Comparison of ENCODE assay signal across 9 cellular contexts in genomic region chr1:45230537-45230936, GRCh38. TPM values are rescaled to one million over a fixed set of nuclear protein-coding genes. Genes with fewer than 3 reads are reported as not detected.
DNase-seq lines count a peak whose midpoint lies in the region; ATAC-seq, FAIRE-seq and TF ChIP-seq lines count a peak whose summit lies in the region.
"Had no signal": no experiment of that assay in that cellular context is flagged by ENCODE, and none has a peak within 500 bp of the region (broad histone marks: within the 10 kb centered on the region; RNA-seq: fewer than 3 reads in every experiment).

No MANE protein-coding gene starts in this region.

- TF ChIP-seq CTCF in GM06990 (IDR thresholded peaks at IDR 0.05; ENCODE audit: insufficient read depth, low read length, poor library complexity, severe bottlenecking) (peak; percentile 21), GM12878 (IDR thresholded peaks at IDR 0.05 in 2 of 3, conservative IDR thresholded peaks at IDR 0.05 in 1 of 3; ENCODE audit: control insufficient read depth in 2 of 3, extremely low read depth in 1 of 3, insufficient read depth in 1 of 3, low read depth in 3 of 3, low read length in 3 of 3) (peak in 1 of 3 experiments; percentile 15; a peak in 2 of 6 replicates), right lobe of liver (IDR thresholded peaks at IDR 0.05) (peak in 3 of 4 donors; percentile 29 to 43 (median 33))

- ATAC-seq in GM12878, result 0 out of 3 replicates have a peak, but pooled peaks have one; percentile 21
- ATAC-seq in right lobe of liver, result peak; percentile 50 to 78 (median 68)
- no peak for ATAC-seq in GM21515 (IDR thresholded peaks at IDR 0.05; ENCODE audit: unreplicated experiment)
- no peak for ATAC-seq in HG03460 (IDR thresholded peaks at IDR 0.05; ENCODE audit: unreplicated experiment)
- ATAC-seq: sciatic nerve had no signal

- WGBS in GM12878 (ENCODE audit: insufficient coverage, insufficient replicate concordance, low lambda C conversion rate, missing lambda C conversion rate), result 0% methylated on average over 1 of the region's 1 CpG
- 7% methylated on average over 1 of the region's 1 CpG for WGBS in right lobe of liver (ENCODE audit: insufficient coverage, low coverage, low lambda C conversion rate, missing lambda C conversion rate)

- H3K27ac ChIP-seq in GM12878 (ENCODE audit: control insufficient read depth, insufficient read depth) (no peak overlapping the region), right lobe of liver (no peak overlapping the region)

- TF ChIP-seq POLR2A in GM12878 (IDR thresholded peaks at IDR 0.05; ENCODE audit: low read depth, low read length), result no peak
- TF ChIP-seq POLR2A in right lobe of liver (IDR thresholded peaks at IDR 0.05), result no peak

- H3K36me3 ChIP-seq in GM06990 (ENCODE audit: control insufficient read depth, insufficient read depth, low read length) (no peaks in the 10 kb centered on the region), GM12878 (ENCODE audit: control insufficient read depth in 2 of 2, insufficient read depth in 2 of 2, low read length in 1 of 2) (no peaks in the 10 kb centered on the region), right lobe of liver (no peaks in the 10 kb centered on the region)

- H3K9ac ChIP-seq in GM12878 (ENCODE audit: control insufficient read depth, insufficient read depth, low read length), result no peak overlapping the region

- H3K4me3 ChIP-seq in GM06990 (replicated peaks; ENCODE audit: low read depth, low read length) (no peak overlapping the region), GM12878 (no peak overlapping the region), right lobe of liver (no peak overlapping the region)

- H4K20me1 ChIP-seq in GM12878 (ENCODE audit: control insufficient read depth, insufficient read depth), result no peaks in the 10 kb centered on the region

- FAIRE-seq in GM12878 (lab: Jason Lieb, UNC), result no peak

- no peak for TF ChIP-seq EP300 in GM12878 (IDR thresholded peaks at IDR 0.05; ENCODE audit: borderline replicate concordance in 1 of 2, control insufficient read depth in 1 of 2, low read depth in 2 of 2, low read length in 2 of 2)

- H3K79me2 ChIP-seq in GM12878 (ENCODE audit: control insufficient read depth, insufficient read depth, low read length), result no peaks in the 10 kb centered on the region

- H2AFZ ChIP-seq in GM12878 (ENCODE audit: control insufficient read depth, low read depth, low read length), result no peak overlapping the region

- intact Hi-C loops in GM12878 (cut with micrococcal nuclease; ENCODE audit: unreplicated experiment) (loop anchor here (10.0 kb wide), 1 partner anchor 216 kb away; the partner anchor contains the start of genes HECTD3 and UROD), right lobe of liver (cut with DNase I) (no loop called here)

- H3K4me1 ChIP-seq in GM12878 (ENCODE audit: control insufficient read depth, insufficient read depth, low read length) (no peaks in the 10 kb centered on the region), right lobe of liver (no peaks in the 10 kb centered on the region)

- no TSS peak for BruUV-seq in GM12878 (replicated peaks; lab: Mats Ljungman, UMichigan)

- SMC1A ChIA-PET in GM12878 (lab: Charles Lee; ENCODE audit: uncharacterized antibody, unreplicated experiment), result interaction anchor here (0.6 kb wide), 1 partner anchor 92 kb away, joined by 3 read pairs; no protein-coding TSS in a partner anchor

- CTCF ChIA-PET in GM12878 (lab: Yijun Ruan, JAX), result no interaction called here

- no peak for DNase-seq in GM06990 (ENCODE audit: extremely low read depth, insufficient read length)
- DNase-seq in HT-29 (ENCODE audit: low spot score), result peak; percentile 61
- DNase-seq in GM12878 (ENCODE audit: low read depth, low spot score), result no peak
- DNase-seq in right lobe of liver, result no peak
- DNase-seq in foreskin melanocyte, result no peak
- DNase-seq: NCI-H446 had no signal

- H3K4me2 ChIP-seq in GM12878 (ENCODE audit: control insufficient read depth, insufficient read depth), result no peak overlapping the region

- 0 out of 2 replicates have a peak, but pooled peaks cover 1% of the 10 kb centered on the region for H3K27me3 ChIP-seq in GM06990 (replicated peaks; ENCODE audit: control insufficient read depth, insufficient read depth, low read length)
- no peaks in the 10 kb centered on the region; a peak in 1 of 4 replicates for H3K27me3 ChIP-seq in GM12878 (replicated peaks in 1 of 2; ENCODE audit: control insufficient read depth in 2 of 2, insufficient read depth in 2 of 2, low read length in 1 of 2)
- H3K27me3 ChIP-seq in right lobe of liver, result no peaks in the 10 kb centered on the region

- POLR2A ChIA-PET in GM12878 (lab: Charles Lee), result no interaction called here

- peak; percentile 49 for TF ChIP-seq RAD21 in GM12878 (IDR thresholded peaks at IDR 0.05; ENCODE audit: insufficient read depth, low read depth, low read length)

- RAD21 ChIA-PET in GM12878 (lab: Charles Lee; ENCODE audit: unreplicated experiment), result no interaction called here

- in situ Hi-C loops in GM12878 (cut with MboI), result no loop called here

- no peaks in the 10 kb centered on the region for H3K9me3 ChIP-seq in GM12878 (replicated peaks; ENCODE audit: control insufficient read depth, insufficient read depth, low read length)
- no peaks in the 10 kb centered on the region for H3K9me3 ChIP-seq in right lobe of liver

TF ChIP-seq in GM12878, 131 proteins besides CTCF, POLR2A, EP300 and RAD21 (continues in another document):
- TF ChIP-seq SP1 (IDR thresholded peaks at IDR 0.05; ENCODE audit: low read depth, low read length) (no peak), ZBTB40 (IDR thresholded peaks at IDR 0.05; ENCODE audit: borderline replicate concordance) (no peak), ATF2 (IDR thresholded peaks at IDR 0.05; ENCODE audit: low read length) (no peak), NR2C2 (IDR thresholded peaks at IDR 0.05; ENCODE audit: borderline replicate concordance, control insufficient read depth, insufficient read length, low read depth) (no peak)

RNA-seq across cellular contexts. Expression of gene ZSWIM5, which starts 24.1 kb away (rescaled TPM):
- 0.71 and 0.91 TPM in 2 replicates for total RNA-seq in HT-29 (2014; rRNA removed; shearing (Covaris generic))
- 0.56 and 0.81 TPM in 2 replicates for total RNA-seq in GM12878 (2013; cell fraction: nucleolus; rRNA removed)
- 0.23 and 0.33 TPM in 2 replicates for total RNA-seq in GM12878 (2014; rRNA removed)
- 0.23 and 0.31 TPM in 2 replicates for total RNA-seq in GM12878 (2014; rRNA removed; fragmentation: Illumina TruSeq; extraction: Trizol)
- 0.74 and 0.97 TPM in 2 replicates for total RNA-seq in GM12878 (2021)
- polyA plus RNA-seq in GM12878 (2011; ENCODE audit: low read depth), result 0.09 TPM
- polyA plus RNA-seq in GM12878 (2011; rRNA removed), result 0.34 and 0.49 TPM in 2 replicates
- 0.20 and 0.22 TPM in 2 replicates for polyA plus RNA-seq in GM12878 (2011; cell fraction: cytosol; rRNA removed)
- 0.53 and 0.72 TPM in 2 replicates for polyA plus RNA-seq in GM12878 (2011; cell fraction: nucleus; rRNA removed)
- polyA plus RNA-seq in GM12878 (2012), result 0.09 and 0.13 TPM in 2 replicates
- polyA plus RNA-seq in GM12878 (2014; fragmentation: Illumina TruSeq; extraction: Trizol), result 0.40 and 0.43 TPM in 2 replicates
- under 1 TPM; 0.26 to 0.40 TPM for polyA plus RNA-seq in GM12878 (2014; fragmentation: Nextera tagmentation; extraction: Ambion mirVana)
- polyA plus RNA-seq in GM12878 (2014; rRNA removed), result 0.49 and 0.58 TPM in 2 replicates
- polyA plus RNA-seq in GM12878 (2016; fragmentation: Nextera tagmentation; extraction: Ambion mirVana), result under 1 TPM in 1 of 2 experiments, not detected in 1; 0.07 TPM
- 0.31 and 0.44 TPM in 2 replicates for polyA minus RNA-seq in GM12878 (2011; rRNA and poly(A)+ RNA removed)
- 0.21 TPM in 1 of 2 replicates, not detected in the other for polyA minus RNA-seq in GM12878 (2011; cell fraction: cytosol; rRNA and poly(A)+ RNA removed)
- 0.19 and 0.36 TPM in 2 replicates for polyA minus RNA-seq in GM12878 (2011; cell fraction: nucleus; rRNA and poly(A)+ RNA removed)
- total RNA-seq in right lobe of liver, result under 1 TPM; 0.18 to 0.46 (median 0.31) TPM

Comparison
In these comparisons a context has a peak if more than half of its experiments do, and no peak if none do; other contexts are left out.
1. ATAC-seq: peak in GM12878 (single experiment) and right lobe of liver (4 of 4); none in GM21515 (single experiment) and HG03460 (single experiment).